ENCODE assay signal across 1 cellular context in genomic region chr13:46624821-46625220, GRCh38.
TF ChIP-seq lines count a peak whose summit lies in the region.

No MANE protein-coding gene starts in this region.

TF ChIP-seq in GM23338, 12 proteins besides CTCF, POLR2A, EP300 and RAD21 (continued from another document):
- TF ChIP-seq ZNF462 (CRISPR knock-in tag; IDR thresholded peaks at IDR 0.05): no peak
- TF ChIP-seq ZNF114 (CRISPR knock-in tag; IDR thresholded peaks at IDR 0.05): no peak
- TF ChIP-seq CREB1 (CRISPR knock-in tag; IDR thresholded peaks at IDR 0.05; ENCODE audit: low read depth): no peak
- no peak for TF ChIP-seq ZNF331 (CRISPR knock-in tag; IDR thresholded peaks at IDR 0.05; ENCODE audit: low read depth)
- no peak for TF ChIP-seq NANOG (IDR thresholded peaks at IDR 0.05; ENCODE audit: borderline replicate concordance)
- no peak for TF ChIP-seq JUNB (IDR thresholded peaks at IDR 0.05; ENCODE audit: unreplicated experiment)
- TF ChIP-seq EZH2phosphoT487 (IDR thresholded peaks at IDR 0.05; ENCODE audit: unreplicated experiment): no peak
- TF ChIP-seq REST (IDR thresholded peaks at IDR 0.05; ENCODE audit: unreplicated experiment): no peak
- no peak for TF ChIP-seq POLR2AphosphoS5 (IDR thresholded peaks at IDR 0.05; ENCODE audit: low read depth)
- no peak for TF ChIP-seq EZH2 (IDR thresholded peaks at IDR 0.05; ENCODE audit: low read depth, unreplicated experiment)
- TF ChIP-seq ETS1 (IDR thresholded peaks at IDR 0.05): no peak
